ENCODE assay signal across 8 cellular contexts in genomic region chr20:50731930-50732690, GRCh38. TPM values are rescaled to one million over a fixed set of nuclear protein-coding genes. Genes with fewer than 3 reads are reported as not detected.
DNase-seq lines count a peak whose midpoint lies in the region; ATAC-seq and TF ChIP-seq lines count a peak whose summit lies in the region.

No MANE protein-coding gene starts in this region.

- H3K4me1 Mint-ChIP-seq in chondrocyte (ENCODE audit: low read depth) = peaks cover 12% of the 10 kb centered on the region
- H3K4me1 Mint-ChIP-seq in naive B cell = peaks cover 12 to 25% (median 19%) of the 10 kb centered on the region in 3 donors

- H3K9me3 Mint-ChIP-seq in chondrocyte (ENCODE audit: low read depth) = no peaks in the 10 kb centered on the region
- H3K9me3 Mint-ChIP-seq in naive B cell = no peaks in the 10 kb centered on the region

- peak; percentile 1 for ATAC-seq in GM21528 (IDR thresholded peaks at IDR 0.05; ENCODE audit: low FRiP score, unreplicated experiment)
- no peak for ATAC-seq in naive B cell (ENCODE audit: low read depth in 2 of 2)
- no peak for ATAC-seq in HG03469 (IDR thresholded peaks at IDR 0.05; ENCODE audit: unreplicated experiment)
- no peak for ATAC-seq in HG02981 (IDR thresholded peaks at IDR 0.05; ENCODE audit: unreplicated experiment)

- H3K27ac Mint-ChIP-seq in chondrocyte (ENCODE audit: unreplicated experiment) = peak overlapping the region; percentile 49
- H3K27ac Mint-ChIP-seq in naive B cell = peak overlapping the region; percentile 71 to 94 (median 86)

- H3K27me3 Mint-ChIP-seq in chondrocyte (ENCODE audit: low read depth) = no peaks in the 10 kb centered on the region
- no peaks in the 10 kb centered on the region for H3K27me3 Mint-ChIP-seq in naive B cell

- H3K36me3 Mint-ChIP-seq in chondrocyte (ENCODE audit: low read depth) = no peaks in the 10 kb centered on the region
- peaks cover 0 to 1% of the 10 kb centered on the region in 2 donors for H3K36me3 Mint-ChIP-seq in naive B cell

- TF ChIP-seq CTCF in chondrocyte (IDR thresholded peaks at IDR 0.05) = no peak

- peak; percentile 43 for DNase-seq in NCI-H69 (lab: John Stamatoyannopoulos, UW)
- DNase-seq in chondrocyte (ENCODE audit: low spot score) = no peak
- DNase-seq in naive B cell = peak; percentile 7
- no peak for DNase-seq in activated CD4-positive, CD25-positive, alpha-beta regulatory T cell (lab: John Stamatoyannopoulos, UW)
- DNase-seq in stimulated activated CD4-positive, alpha-beta T cell treated with anti-CD3 and anti-CD28 coated beads, Interleukin-4, amount 100 ng/mL, for 1 hour = no peak

- H3K4me3 Mint-ChIP-seq in chondrocyte (ENCODE audit: unreplicated experiment) = peak overlapping the region; percentile 79
- peak overlapping the region; percentile 84 to 97 (median 90) for H3K4me3 Mint-ChIP-seq in naive B cell

RNA-seq across cellular contexts. Expression of gene PARD6B, which starts 0.7 kb away (rescaled TPM):
- total RNA-seq in chondrocyte = 0.34 to 2.2 TPM (median 1.1 TPM) in 3 replicates
- polyA plus RNA-seq in naive B cell (ENCODE audit: low read depth in 6 of 6) = 1 to 10 TPM in 1 of 6 donors, under 1 TPM in 5; 0.08 to 1.6 (median 0.73) TPM

RNA-seq across cellular contexts. Expression of gene RIPOR3, which starts 40.8 kb away (rescaled TPM):
- total RNA-seq in chondrocyte = 0.12 TPM in 1 of 3 replicates, not detected in the others
- polyA plus RNA-seq in naive B cell (ENCODE audit: low read depth in 6 of 6) = 1 to 10 TPM in 5 of 6 donors, not detected in 1; 1.4 to 3.0 (median 2.1) TPM

Comparison
In these comparisons a context has a peak if more than half of its experiments do, and no peak if none do; other contexts are left out.
1. DNase-seq: peak in NCI-H69 (single experiment) and naive B cell (single experiment); none in chondrocyte (single experiment), activated CD4-positive, CD25-positive, alpha-beta regulatory T cell (0 of 4) and stimulated activated CD4-positive, alpha-beta T cell treated with anti-CD3 and anti-CD28 coated beads, Interleukin-4, amount 100 ng/mL, for 1 hour (single experiment).